Comparison of ENCODE assay signal across 9 cellular contexts in genomic region chr1:206633708-206634121, GRCh38. TPM values are rescaled to one million over a fixed set of nuclear protein-coding genes. Genes with fewer than 3 reads are reported as not detected.
DNase-seq lines count a peak whose midpoint lies in the region; ATAC-seq lines count a peak whose summit lies in the region.
"Had no signal": no experiment of that assay in that cellular context is flagged by ENCODE, and none has a peak within 500 bp of the region (broad histone marks: within the 10 kb centered on the region; RNA-seq: fewer than 3 reads in every experiment).

No MANE protein-coding gene starts in this region.

- peak overlapping the region; percentile 80 for H3K4me2 ChIP-seq in GM23248 (ENCODE audit: unreplicated experiment)

- no peaks in the 10 kb centered on the region for H3K9me3 Mint-ChIP-seq in activated T-helper 17 cell treated with anti-CD3 and anti-CD28 coated beads, Interleukin-2, amount 50 U/mL, for 72 hours
- H3K9me3 Mint-ChIP-seq: memory B cell had no signal

- peaks cover 11% of the 10 kb centered on the region for H3K4me1 Mint-ChIP-seq in activated T-helper 17 cell treated with anti-CD3 and anti-CD28 coated beads, Interleukin-2, amount 50 U/mL, for 72 hours

- in situ Hi-C loops in GM23248 (cut with MboI) = no loop called here

- H3K27ac Mint-ChIP-seq in activated T-helper 17 cell treated with anti-CD3 and anti-CD28 coated beads, Interleukin-2, amount 50 U/mL, for 72 hours = no peak overlapping the region

- H3K79me2 ChIP-seq in GM23248 (ENCODE audit: insufficient read depth) = peaks cover 30% of the 10 kb centered on the region

- no peaks in the 10 kb centered on the region for H3K27me3 ChIP-seq in GM23248 (replicated peaks; ENCODE audit: insufficient read depth)
- H3K27me3 ChIP-seq in skeletal muscle tissue (ENCODE audit: control insufficient read depth in 3 of 3, insufficient read depth in 3 of 3, low read length in 3 of 3) = no peaks in the 10 kb centered on the region

- H3K36me3 ChIP-seq in GM23248 (ENCODE audit: low read depth) (no peaks in the 10 kb centered on the region), skeletal muscle tissue (ENCODE audit: control insufficient read depth in 3 of 3, insufficient read depth in 3 of 3, low read length in 3 of 3) (no peaks in the 10 kb centered on the region)

- H3K4me3 Mint-ChIP-seq in activated T-helper 17 cell treated with anti-CD3 and anti-CD28 coated beads, Interleukin-2, amount 50 U/mL, for 72 hours = peak overlapping the region; percentile 86

- H3K27me3 Mint-ChIP-seq in activated T-helper 17 cell treated with anti-CD3 and anti-CD28 coated beads, Interleukin-2, amount 50 U/mL, for 72 hours = peaks cover 4% of the 10 kb centered on the region
- H3K27me3 Mint-ChIP-seq: memory B cell had no signal

- ATAC-seq in activated T-helper 17 cell treated with anti-CD3 and anti-CD28 coated beads, Interleukin-2, amount 50 U/mL, for 72 hours (replicated peaks) = no peak
- ATAC-seq in HG02973 (IDR thresholded peaks at IDR 0.05; ENCODE audit: unreplicated experiment) (no peak), HG03139 (IDR thresholded peaks at IDR 0.05; ENCODE audit: unreplicated experiment) (no peak)

- H3K27ac ChIP-seq in GM23248 (peak overlapping the region; percentile 94), skeletal muscle tissue (ENCODE audit: low read depth, low read length) (peak overlapping the region; percentile 19)

- peak overlapping the region; percentile 59 for H2AFZ ChIP-seq in GM23248

- H3K4me1 ChIP-seq in GM23248 (ENCODE audit: insufficient read depth) (peaks cover 38% of the 10 kb centered on the region), skeletal muscle tissue (ENCODE audit: control insufficient read depth in 3 of 3, insufficient read depth in 3 of 3, low read length in 3 of 3) (peaks cover 9 to 13% (median 9%) of the 10 kb centered on the region in 3 donors)

- no peaks in the 10 kb centered on the region for H4K20me1 ChIP-seq in GM23248 (ENCODE audit: insufficient read depth)

- peaks cover 2% of the 10 kb centered on the region for H3K36me3 Mint-ChIP-seq in activated T-helper 17 cell treated with anti-CD3 and anti-CD28 coated beads, Interleukin-2, amount 50 U/mL, for 72 hours (ENCODE audit: low read depth)
- H3K36me3 Mint-ChIP-seq: memory B cell had no signal

- DNase-seq in GM23248 (peak; percentile 95), globus pallidus (ENCODE audit: low spot score) (peak; percentile 15), NCI-H1436 (lab: John Stamatoyannopoulos, UW) (no peak)
- no peak for DNase-seq in activated T-cell treated with anti-CD3 and anti-CD28 coated beads, Interleukin-2, amount 50 U/mL, for 1 hour

- WGBS in GM23248 (ENCODE audit: low coverage in 1 of 2, low lambda C conversion rate in 2 of 2, missing lambda C conversion rate in 2 of 2), 2 experiments = 19 to 21% methylated on average over 9 of the region's 9 CpGs

- H3K9me2 ChIP-seq in GM23248 (ENCODE audit: insufficient read depth) = no peaks in the 10 kb centered on the region

- H3K9ac ChIP-seq in GM23248 (peak overlapping the region; percentile 96), skeletal muscle tissue (ENCODE audit: low read depth in 1 of 3, low read length in 3 of 3) (no peak overlapping the region)

- H3F3A ChIP-seq in GM23248 (ENCODE audit: insufficient read depth) = peaks cover 38% of the 10 kb centered on the region

- H3K4me3 ChIP-seq in GM23248 (peak overlapping the region; percentile 91), skeletal muscle tissue (ENCODE audit: low read length in 3 of 3) (no peak overlapping the region)

- no peaks in the 10 kb centered on the region for H3K9me3 ChIP-seq in GM23248 (ENCODE audit: low read depth)
- H3K9me3 ChIP-seq in skeletal muscle tissue (ENCODE audit: control insufficient read depth in 3 of 3, low read length in 3 of 3) = no peaks in the 10 kb centered on the region

RNA-seq across cellular contexts. Expression of gene DYRK3, which starts 1.6 kb away (rescaled TPM):
- total RNA-seq in GM23248 (2014; rRNA removed; shearing (Covaris generic)) = 28.8 and 31.5 TPM in 2 replicates
- 16.9 and 18.2 TPM in 2 replicates for polyA plus RNA-seq in GM23248 (2016; fragmentation: Nextera tagmentation; extraction: Ambion mirVana)
- total RNA-seq in activated T-helper 17 cell treated with anti-CD3 and anti-CD28 coated beads, Interleukin-2, amount 50 U/mL, for 72 hours = 10 to 100 TPM in 1 of 2 donors, 1 to 10 TPM in 1; 9.3 to 12.3 TPM
- 13.0 TPM for total RNA-seq in skeletal muscle tissue

RNA-seq across cellular contexts. Expression of gene EIF2D, which starts 21.4 kb away (rescaled TPM):
- total RNA-seq in GM23248 (2014; rRNA removed; shearing (Covaris generic)) = 46.7 and 53.4 TPM in 2 replicates
- 31.2 and 31.4 TPM in 2 replicates for polyA plus RNA-seq in GM23248 (2016; fragmentation: Nextera tagmentation; extraction: Ambion mirVana)
- 10 to 100 TPM; 63.4 to 64.9 TPM for total RNA-seq in activated T-helper 17 cell treated with anti-CD3 and anti-CD28 coated beads, Interleukin-2, amount 50 U/mL, for 72 hours
- total RNA-seq in skeletal muscle tissue = 25.6 TPM

RNA-seq across cellular contexts. Expression of gene MAPKAPK2, which starts 51.0 kb away (rescaled TPM):
- total RNA-seq in GM23248 (2014; rRNA removed; shearing (Covaris generic)) = 50.6 and 63.3 TPM in 2 replicates
- 7.5 and 8.8 TPM in 2 replicates for polyA plus RNA-seq in GM23248 (2016; fragmentation: Nextera tagmentation; extraction: Ambion mirVana)
- total RNA-seq in activated T-helper 17 cell treated with anti-CD3 and anti-CD28 coated beads, Interleukin-2, amount 50 U/mL, for 72 hours = 10 to 100 TPM; 64.6 to 85.3 TPM
- 26.6 TPM for total RNA-seq in skeletal muscle tissue

Comparison
In these comparisons a context has a peak if more than half of its experiments do, and no peak if none do; other contexts are left out.
1. DNase-seq: peak in GM23248 (single experiment) and globus pallidus (single experiment); none in NCI-H1436 (single experiment) and activated T-cell treated with anti-CD3 and anti-CD28 coated beads, Interleukin-2, amount 50 U/mL, for 1 hour (single experiment).